In the genomic region with DNA sequence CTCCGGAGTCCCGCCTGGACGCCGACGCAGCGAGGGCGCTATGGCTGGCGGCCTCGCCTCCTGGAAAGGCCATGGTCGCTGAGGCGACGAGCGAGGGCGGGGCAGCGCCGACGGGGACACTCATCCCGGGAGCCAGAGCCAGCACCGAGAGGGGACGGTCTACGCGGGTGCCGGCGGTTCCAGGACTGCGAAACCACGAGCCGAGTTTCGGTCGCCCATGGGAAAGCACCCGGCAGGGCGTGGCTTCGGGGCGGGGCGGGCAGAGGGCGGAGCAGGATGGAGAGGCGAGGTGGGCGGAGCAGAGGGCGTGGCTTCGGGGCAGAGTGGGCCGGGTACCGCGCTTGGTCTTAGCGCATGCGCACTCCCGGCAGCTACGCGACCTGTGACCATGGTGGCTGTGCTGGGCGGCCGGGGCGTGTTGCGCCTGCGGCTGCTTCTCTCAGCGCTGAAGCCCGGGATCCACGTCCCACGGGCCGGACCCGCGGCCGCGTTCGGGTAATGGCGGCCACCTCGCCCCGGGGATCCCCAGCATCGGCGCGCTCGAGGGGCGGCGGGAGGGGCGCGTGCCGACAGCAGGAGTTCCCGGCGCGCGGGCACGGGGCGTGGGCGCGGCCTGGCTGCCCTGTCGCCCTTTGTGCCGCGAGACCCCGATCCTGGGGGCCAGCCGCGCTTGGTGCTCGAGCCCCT, we compare ENCODE assay signal across 1 cellular context.
TF ChIP-seq lines count a peak whose summit lies in the region.

A gene (plus strand): TSS at position 359 of the 687 bp plus-strand sequence. CDS start 30 bp downstream, at position 389.

TF ChIP-seq in GM12878, 131 proteins besides CTCF, POLR2A, EP300 and RAD21 (continued from another document and continues in another):
- TF ChIP-seq, protein P1, sequence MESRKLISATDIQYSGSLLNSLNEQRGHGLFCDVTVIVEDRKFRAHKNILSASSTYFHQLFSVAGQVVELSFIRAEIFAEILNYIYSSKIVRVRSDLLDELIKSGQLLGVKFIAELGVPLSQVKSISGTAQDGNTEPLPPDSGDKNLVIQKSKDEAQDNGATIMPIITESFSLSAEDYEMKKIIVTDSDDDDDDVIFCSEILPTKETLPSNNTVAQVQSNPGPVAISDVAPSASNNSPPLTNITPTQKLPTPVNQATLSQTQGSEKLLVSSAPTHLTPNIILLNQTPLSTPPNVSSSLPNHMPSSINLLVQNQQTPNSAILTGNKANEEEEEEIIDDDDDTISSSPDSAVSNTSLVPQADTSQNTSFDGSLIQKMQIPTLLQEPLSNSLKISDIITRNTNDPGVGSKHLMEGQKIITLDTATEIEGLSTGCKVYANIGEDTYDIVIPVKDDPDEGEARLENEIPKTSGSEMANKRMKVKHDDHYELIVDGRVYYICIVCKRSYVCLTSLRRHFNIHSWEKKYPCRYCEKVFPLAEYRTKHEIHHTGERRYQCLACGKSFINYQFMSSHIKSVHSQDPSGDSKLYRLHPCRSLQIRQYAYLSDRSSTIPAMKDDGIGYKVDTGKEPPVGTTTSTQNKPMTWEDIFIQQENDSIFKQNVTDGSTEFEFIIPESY (IDR thresholded peaks at IDR 0.05) = no peak
- TF ChIP-seq, protein P2, sequence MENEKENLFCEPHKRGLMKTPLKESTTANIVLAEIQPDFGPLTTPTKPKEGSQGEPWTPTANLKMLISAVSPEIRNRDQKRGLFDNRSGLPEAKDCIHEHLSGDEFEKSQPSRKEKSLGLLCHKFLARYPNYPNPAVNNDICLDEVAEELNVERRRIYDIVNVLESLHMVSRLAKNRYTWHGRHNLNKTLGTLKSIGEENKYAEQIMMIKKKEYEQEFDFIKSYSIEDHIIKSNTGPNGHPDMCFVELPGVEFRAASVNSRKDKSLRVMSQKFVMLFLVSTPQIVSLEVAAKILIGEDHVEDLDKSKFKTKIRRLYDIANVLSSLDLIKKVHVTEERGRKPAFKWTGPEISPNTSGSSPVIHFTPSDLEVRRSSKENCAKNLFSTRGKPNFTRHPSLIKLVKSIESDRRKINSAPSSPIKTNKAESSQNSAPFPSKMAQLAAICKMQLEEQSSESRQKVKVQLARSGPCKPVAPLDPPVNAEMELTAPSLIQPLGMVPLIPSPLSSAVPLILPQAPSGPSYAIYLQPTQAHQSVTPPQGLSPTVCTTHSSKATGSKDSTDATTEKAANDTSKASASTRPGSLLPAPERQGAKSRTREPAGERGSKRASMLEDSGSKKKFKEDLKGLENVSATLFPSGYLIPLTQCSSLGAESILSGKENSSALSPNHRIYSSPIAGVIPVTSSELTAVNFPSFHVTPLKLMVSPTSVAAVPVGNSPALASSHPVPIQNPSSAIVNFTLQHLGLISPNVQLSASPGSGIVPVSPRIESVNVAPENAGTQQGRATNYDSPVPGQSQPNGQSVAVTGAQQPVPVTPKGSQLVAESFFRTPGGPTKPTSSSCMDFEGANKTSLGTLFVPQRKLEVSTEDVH (IDR thresholded peaks at IDR 0.05; ENCODE audit: low read depth, partially characterized antibody) = no peak
- TF ChIP-seq MEF2B (IDR thresholded peaks at IDR 0.05; ENCODE audit: partially characterized antibody, poor library complexity, severe bottlenecking) = no peak
- no peak for TF ChIP-seq RAD51 (IDR thresholded peaks at IDR 0.05)
- TF ChIP-seq SMAD5 (IDR thresholded peaks at IDR 0.05; ENCODE audit: low read depth) = 0 out of 2 replicates have a peak, but pooled peaks have one; percentile 20
- no peak for TF ChIP-seq TARDBP (IDR thresholded peaks at IDR 0.05; ENCODE audit: borderline replicate concordance)
- TF ChIP-seq BACH1 (IDR thresholded peaks at IDR 0.05; ENCODE audit: borderline replicate concordance) = peak; percentile 83
- peak; percentile 60 for TF ChIP-seq SP1 (IDR thresholded peaks at IDR 0.05; ENCODE audit: low read depth, low read length)
- TF ChIP-seq, protein P3, sequence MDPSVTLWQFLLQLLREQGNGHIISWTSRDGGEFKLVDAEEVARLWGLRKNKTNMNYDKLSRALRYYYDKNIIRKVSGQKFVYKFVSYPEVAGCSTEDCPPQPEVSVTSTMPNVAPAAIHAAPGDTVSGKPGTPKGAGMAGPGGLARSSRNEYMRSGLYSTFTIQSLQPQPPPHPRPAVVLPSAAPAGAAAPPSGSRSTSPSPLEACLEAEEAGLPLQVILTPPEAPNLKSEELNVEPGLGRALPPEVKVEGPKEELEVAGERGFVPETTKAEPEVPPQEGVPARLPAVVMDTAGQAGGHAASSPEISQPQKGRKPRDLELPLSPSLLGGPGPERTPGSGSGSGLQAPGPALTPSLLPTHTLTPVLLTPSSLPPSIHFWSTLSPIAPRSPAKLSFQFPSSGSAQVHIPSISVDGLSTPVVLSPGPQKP (IDR thresholded peaks at IDR 0.05; ENCODE audit: low read depth, low read length) = no peak
- no peak for TF ChIP-seq SREBF2 (IDR thresholded peaks at IDR 0.05; ENCODE audit: low read length)
- TF ChIP-seq IRF4 (IDR thresholded peaks at IDR 0.05; ENCODE audit: low read depth, low read length) = 0 out of 2 replicates have a peak, but pooled peaks have one; percentile 52
- TF ChIP-seq, protein P4, sequence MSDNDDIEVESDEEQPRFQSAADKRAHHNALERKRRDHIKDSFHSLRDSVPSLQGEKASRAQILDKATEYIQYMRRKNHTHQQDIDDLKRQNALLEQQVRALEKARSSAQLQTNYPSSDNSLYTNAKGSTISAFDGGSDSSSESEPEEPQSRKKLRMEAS (IDR thresholded peaks at IDR 0.05; ENCODE audit: low read depth, low read length) = peak; percentile 12; the same call in 1 of the 2 replicates
- TF ChIP-seq, protein P5, sequence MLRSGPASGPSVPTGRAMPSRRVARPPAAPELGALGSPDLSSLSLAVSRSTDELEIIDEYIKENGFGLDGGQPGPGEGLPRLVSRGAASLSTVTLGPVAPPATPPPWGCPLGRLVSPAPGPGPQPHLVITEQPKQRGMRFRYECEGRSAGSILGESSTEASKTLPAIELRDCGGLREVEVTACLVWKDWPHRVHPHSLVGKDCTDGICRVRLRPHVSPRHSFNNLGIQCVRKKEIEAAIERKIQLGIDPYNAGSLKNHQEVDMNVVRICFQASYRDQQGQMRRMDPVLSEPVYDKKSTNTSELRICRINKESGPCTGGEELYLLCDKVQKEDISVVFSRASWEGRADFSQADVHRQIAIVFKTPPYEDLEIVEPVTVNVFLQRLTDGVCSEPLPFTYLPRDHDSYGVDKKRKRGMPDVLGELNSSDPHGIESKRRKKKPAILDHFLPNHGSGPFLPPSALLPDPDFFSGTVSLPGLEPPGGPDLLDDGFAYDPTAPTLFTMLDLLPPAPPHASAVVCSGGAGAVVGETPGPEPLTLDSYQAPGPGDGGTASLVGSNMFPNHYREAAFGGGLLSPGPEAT (IDR thresholded peaks at IDR 0.05; ENCODE audit: low read depth) = peak; percentile 78
- peak; percentile 60 for TF ChIP-seq NBN (IDR thresholded peaks at IDR 0.05)
- peak; percentile 34 for TF ChIP-seq HDAC6 (IDR thresholded peaks at IDR 0.05; ENCODE audit: unreplicated experiment)
- TF ChIP-seq POLR2AphosphoS5 (IDR thresholded peaks at IDR 0.05; ENCODE audit: low read length) = peak; percentile 67
- TF ChIP-seq ZSCAN29 (IDR thresholded peaks at IDR 0.05) = peak; percentile 98
- TF ChIP-seq, protein P6, sequence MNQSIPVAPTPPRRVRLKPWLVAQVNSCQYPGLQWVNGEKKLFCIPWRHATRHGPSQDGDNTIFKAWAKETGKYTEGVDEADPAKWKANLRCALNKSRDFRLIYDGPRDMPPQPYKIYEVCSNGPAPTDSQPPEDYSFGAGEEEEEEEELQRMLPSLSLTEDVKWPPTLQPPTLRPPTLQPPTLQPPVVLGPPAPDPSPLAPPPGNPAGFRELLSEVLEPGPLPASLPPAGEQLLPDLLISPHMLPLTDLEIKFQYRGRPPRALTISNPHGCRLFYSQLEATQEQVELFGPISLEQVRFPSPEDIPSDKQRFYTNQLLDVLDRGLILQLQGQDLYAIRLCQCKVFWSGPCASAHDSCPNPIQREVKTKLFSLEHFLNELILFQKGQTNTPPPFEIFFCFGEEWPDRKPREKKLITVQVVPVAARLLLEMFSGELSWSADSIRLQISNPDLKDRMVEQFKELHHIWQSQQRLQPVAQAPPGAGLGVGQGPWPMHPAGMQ (IDR thresholded peaks at IDR 0.05; ENCODE audit: borderline replicate concordance) = no peak
- TF ChIP-seq MXI1 (IDR thresholded peaks at IDR 0.05; ENCODE audit: low read depth, low read length) = peak; percentile 25; the same call in 1 of the 2 replicates
- TF ChIP-seq HDGF (IDR thresholded peaks at IDR 0.05) = peak; percentile 99
- TF ChIP-seq, protein P7, sequence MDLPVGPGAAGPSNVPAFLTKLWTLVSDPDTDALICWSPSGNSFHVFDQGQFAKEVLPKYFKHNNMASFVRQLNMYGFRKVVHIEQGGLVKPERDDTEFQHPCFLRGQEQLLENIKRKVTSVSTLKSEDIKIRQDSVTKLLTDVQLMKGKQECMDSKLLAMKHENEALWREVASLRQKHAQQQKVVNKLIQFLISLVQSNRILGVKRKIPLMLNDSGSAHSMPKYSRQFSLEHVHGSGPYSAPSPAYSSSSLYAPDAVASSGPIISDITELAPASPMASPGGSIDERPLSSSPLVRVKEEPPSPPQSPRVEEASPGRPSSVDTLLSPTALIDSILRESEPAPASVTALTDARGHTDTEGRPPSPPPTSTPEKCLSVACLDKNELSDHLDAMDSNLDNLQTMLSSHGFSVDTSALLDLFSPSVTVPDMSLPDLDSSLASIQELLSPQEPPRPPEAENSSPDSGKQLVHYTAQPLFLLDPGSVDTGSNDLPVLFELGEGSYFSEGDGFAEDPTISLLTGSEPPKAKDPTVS (IDR thresholded peaks at IDR 0.05; ENCODE audit: low read depth, low read length) = no peak
- TF ChIP-seq ZNF384 (IDR thresholded peaks at IDR 0.05; ENCODE audit: borderline replicate concordance, low read depth, low read length) = no peak
- TF ChIP-seq IKZF1 (conservative IDR thresholded peaks at IDR 0.05) = peak; percentile 93
- TF ChIP-seq RELA (IDR thresholded peaks at IDR 0.05; ENCODE audit: borderline replicate concordance, partially characterized antibody) = peak; percentile 83
- TF ChIP-seq, protein P8, sequence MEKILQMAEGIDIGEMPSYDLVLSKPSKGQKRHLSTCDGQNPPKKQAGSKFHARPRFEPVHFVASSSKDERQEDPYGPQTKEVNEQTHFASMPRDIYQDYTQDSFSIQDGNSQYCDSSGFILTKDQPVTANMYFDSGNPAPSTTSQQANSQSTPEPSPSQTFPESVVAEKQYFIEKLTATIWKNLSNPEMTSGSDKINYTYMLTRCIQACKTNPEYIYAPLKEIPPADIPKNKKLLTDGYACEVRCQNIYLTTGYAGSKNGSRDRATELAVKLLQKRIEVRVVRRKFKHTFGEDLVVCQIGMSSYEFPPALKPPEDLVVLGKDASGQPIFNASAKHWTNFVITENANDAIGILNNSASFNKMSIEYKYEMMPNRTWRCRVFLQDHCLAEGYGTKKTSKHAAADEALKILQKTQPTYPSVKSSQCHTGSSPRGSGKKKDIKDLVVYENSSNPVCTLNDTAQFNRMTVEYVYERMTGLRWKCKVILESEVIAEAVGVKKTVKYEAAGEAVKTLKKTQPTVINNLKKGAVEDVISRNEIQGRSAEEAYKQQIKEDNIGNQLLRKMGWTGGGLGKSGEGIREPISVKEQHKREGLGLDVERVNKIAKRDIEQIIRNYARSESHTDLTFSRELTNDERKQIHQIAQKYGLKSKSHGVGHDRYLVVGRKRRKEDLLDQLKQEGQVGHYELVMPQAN (conservative IDR thresholded peaks at IDR 0.05) = peak; percentile 81
- TF ChIP-seq DPF2 (IDR thresholded peaks at IDR 0.05) = peak; percentile 88
- peak; percentile 91 for TF ChIP-seq GATAD2B (conservative IDR thresholded peaks at IDR 0.05; ENCODE audit: low read depth)
- TF ChIP-seq, protein P9, sequence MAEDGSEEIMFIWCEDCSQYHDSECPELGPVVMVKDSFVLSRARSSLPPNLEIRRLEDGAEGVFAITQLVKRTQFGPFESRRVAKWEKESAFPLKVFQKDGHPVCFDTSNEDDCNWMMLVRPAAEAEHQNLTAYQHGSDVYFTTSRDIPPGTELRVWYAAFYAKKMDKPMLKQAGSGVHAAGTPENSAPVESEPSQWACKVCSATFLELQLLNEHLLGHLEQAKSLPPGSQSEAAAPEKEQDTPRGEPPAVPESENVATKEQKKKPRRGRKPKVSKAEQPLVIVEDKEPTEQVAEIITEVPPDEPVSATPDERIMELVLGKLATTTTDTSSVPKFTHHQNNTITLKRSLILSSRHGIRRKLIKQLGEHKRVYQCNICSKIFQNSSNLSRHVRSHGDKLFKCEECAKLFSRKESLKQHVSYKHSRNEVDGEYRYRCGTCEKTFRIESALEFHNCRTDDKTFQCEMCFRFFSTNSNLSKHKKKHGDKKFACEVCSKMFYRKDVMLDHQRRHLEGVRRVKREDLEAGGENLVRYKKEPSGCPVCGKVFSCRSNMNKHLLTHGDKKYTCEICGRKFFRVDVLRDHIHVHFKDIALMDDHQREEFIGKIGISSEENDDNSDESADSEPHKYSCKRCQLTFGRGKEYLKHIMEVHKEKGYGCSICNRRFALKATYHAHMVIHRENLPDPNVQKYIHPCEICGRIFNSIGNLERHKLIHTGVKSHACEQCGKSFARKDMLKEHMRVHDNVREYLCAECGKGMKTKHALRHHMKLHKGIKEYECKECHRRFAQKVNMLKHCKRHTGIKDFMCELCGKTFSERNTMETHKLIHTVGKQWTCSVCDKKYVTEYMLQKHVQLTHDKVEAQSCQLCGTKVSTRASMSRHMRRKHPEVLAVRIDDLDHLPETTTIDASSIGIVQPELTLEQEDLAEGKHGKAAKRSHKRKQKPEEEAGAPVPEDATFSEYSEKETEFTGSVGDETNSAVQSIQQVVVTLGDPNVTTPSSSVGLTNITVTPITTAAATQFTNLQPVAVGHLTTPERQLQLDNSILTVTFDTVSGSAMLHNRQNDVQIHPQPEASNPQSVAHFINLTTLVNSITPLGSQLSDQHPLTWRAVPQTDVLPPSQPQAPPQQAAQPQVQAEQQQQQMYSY (CRISPR knock-in tag; IDR thresholded peaks at IDR 0.05) = no peak
- TF ChIP-seq, protein P10, sequence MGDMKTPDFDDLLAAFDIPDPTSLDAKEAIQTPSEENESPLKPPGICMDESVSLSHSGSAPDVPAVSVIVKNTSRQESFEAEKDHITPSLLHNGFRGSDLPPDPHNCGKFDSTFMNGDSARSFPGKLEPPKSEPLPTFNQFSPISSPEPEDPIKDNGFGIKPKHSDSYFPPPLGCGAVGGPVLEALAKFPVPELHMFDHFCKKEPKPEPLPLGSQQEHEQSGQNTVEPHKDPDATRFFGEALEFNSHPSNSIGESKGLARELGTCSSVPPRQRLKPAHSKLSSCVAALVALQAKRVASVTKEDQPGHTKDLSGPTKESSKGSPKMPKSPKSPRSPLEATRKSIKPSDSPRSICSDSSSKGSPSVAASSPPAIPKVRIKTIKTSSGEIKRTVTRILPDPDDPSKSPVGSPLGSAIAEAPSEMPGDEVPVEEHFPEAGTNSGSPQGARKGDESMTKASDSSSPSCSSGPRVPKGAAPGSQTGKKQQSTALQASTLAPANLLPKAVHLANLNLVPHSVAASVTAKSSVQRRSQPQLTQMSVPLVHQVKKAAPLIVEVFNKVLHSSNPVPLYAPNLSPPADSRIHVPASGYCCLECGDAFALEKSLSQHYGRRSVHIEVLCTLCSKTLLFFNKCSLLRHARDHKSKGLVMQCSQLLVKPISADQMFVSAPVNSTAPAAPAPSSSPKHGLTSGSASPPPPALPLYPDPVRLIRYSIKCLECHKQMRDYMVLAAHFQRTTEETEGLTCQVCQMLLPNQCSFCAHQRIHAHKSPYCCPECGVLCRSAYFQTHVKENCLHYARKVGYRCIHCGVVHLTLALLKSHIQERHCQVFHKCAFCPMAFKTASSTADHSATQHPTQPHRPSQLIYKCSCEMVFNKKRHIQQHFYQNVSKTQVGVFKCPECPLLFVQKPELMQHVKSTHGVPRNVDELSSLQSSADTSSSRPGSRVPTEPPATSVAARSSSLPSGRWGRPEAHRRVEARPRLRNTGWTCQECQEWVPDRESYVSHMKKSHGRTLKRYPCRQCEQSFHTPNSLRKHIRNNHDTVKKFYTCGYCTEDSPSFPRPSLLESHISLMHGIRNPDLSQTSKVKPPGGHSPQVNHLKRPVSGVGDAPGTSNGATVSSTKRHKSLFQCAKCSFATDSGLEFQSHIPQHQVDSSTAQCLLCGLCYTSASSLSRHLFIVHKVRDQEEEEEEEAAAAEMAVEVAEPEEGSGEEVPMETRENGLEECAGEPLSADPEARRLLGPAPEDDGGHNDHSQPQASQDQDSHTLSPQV (IDR thresholded peaks at IDR 0.05) = 0 out of 2 replicates have a peak, but pooled peaks have one; percentile 71
- TF ChIP-seq ZNF217 (IDR thresholded peaks at IDR 0.05) = peak; percentile 81; the same call in 1 of the 2 replicates
- no peak; the same call in 1 of the 2 replicates for TF ChIP-seq PAX5 (IDR thresholded peaks at IDR 0.05; ENCODE audit: borderline replicate concordance, low read depth, low read length)
